ENCODE assay signal across 10 cellular contexts in genomic region chr4:174763454-174764104, GRCh38.
DNase-seq lines count a peak whose midpoint lies in the region; ATAC-seq and TF ChIP-seq lines count a peak whose summit lies in the region.
"Had no signal": no experiment of that assay in that cellular context is flagged by ENCODE, and none has a peak within 500 bp of the region (broad histone marks: within the 10 kb centered on the region; RNA-seq: fewer than 3 reads in every experiment).

No MANE protein-coding gene starts in this region.

- no peaks in the 10 kb centered on the region for H3K4me1 ChIP-seq in foreskin keratinocyte
- H3K4me1 ChIP-seq: SJSA1 had no signal

- DNase-seq in foreskin keratinocyte (peak; percentile 13 to 40), AG08396 (ENCODE audit: low spot score) (no peak), GM10266 (ENCODE audit: extremely low spot score) (no peak), NCI-H2081 treated with DMSO at 0.1 percent for 48 hours (lab: John Stamatoyannopoulos, UW) (no peak)
- DNase-seq: activated CD4-positive, alpha-beta T cell treated with anti-CD3 and anti-CD28 coated beads, Interleukin-2, amount 50 U/mL, for 4 hours had no signal

- ATAC-seq in GM18519 (IDR thresholded peaks at IDR 0.05; ENCODE audit: low FRiP score, unreplicated experiment) (peak; percentile 77), GM21786 (IDR thresholded peaks at IDR 0.05; ENCODE audit: unreplicated experiment) (peak; percentile 66), HG03432 (IDR thresholded peaks at IDR 0.05; ENCODE audit: unreplicated experiment) (peak; percentile 87), foreskin keratinocyte (peak; percentile 76), GM19328 (IDR thresholded peaks at IDR 0.05; ENCODE audit: unreplicated experiment) (no peak)

- H3K27me3 ChIP-seq in foreskin keratinocyte = no peaks in the 10 kb centered on the region
- H3K27me3 ChIP-seq: SJSA1 had no signal

- H3K27ac ChIP-seq in foreskin keratinocyte = no peak overlapping the region
- H3K27ac ChIP-seq: SJSA1 had no signal

- TF ChIP-seq CTCF in foreskin keratinocyte (conservative IDR thresholded peaks at IDR 0.05) (no peak), GM10266 (IDR thresholded peaks at IDR 0.05; ENCODE audit: control insufficient read depth, insufficient read depth, low read depth, missing control alignments) (no peak)

Comparison
In these comparisons a context has a peak if more than half of its experiments do, and no peak if none do; other contexts are left out.
1. DNase-seq: peak in foreskin keratinocyte (2 of 2); none in AG08396 (single experiment), GM10266 (single experiment) and NCI-H2081 treated with DMSO at 0.1 percent for 48 hours (single experiment).